ENCODE assay signal across 11 cellular contexts in the genomic region with DNA sequence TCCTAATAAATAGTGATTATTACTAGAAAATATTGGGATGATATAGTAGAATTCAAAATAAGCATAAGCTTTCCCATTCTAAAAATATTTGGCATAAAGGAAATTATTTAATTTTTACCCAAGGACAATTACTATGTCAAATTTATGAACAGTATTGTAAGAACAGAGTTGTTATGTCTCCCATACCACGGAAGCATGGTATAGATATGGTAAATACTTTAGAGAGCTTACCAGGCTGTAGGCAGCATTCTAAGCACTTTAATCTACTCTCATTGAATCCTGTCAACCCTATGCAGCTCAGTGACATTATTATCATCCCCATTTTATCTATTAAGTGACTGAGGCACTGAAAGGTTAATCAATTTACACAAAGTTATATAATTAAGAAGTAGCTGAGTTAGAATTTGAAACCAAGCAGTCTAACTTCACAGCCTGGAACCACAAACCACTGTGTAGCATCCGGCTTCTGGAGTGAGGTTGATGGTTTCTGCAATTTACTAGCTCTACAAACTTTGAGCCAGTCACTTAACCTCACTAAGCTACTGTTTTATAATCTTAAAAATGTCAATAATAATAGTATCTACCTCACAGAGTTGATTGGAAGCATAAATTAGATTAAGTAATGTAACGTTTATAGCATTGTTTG.
DNase-seq lines count a peak whose midpoint lies in the region; ATAC-seq lines count a peak whose summit lies in the region.
"Had no signal": no experiment of that assay in that cellular context is flagged by ENCODE, and none has a peak within 500 bp of the region (broad histone marks: within the 10 kb centered on the region; RNA-seq: fewer than 3 reads in every experiment).

No MANE protein-coding gene starts in this region.

- H3K4me1 Mint-ChIP-seq in activated T-helper 17 cell treated with anti-CD3 and anti-CD28 coated beads, Interleukin-2, amount 50 U/mL, for 72 hours: peaks cover 33% of the 10 kb centered on the region
- H3K4me1 Mint-ChIP-seq in stimulated activated effector memory CD8-positive, alpha-beta T cell treated with anti-CD3 and anti-CD28 coated beads, Interleukin-12 subunit alpha, Interleukin-12 subunit beta, amount 100 ng/mL, for 72 hours: peaks cover 51% of the 10 kb centered on the region
- peaks cover 22% of the 10 kb centered on the region for H3K4me1 Mint-ChIP-seq in activated T-helper 2 cell treated with anti-CD3 and anti-CD28 coated beads, Interferon-gamma antibody, Interleukin-2, Interleukin-4, amounts not matched to agents 10 μg/mL and 5 μg/mL and 100 μg/mL, durations not matched to agents 14 hours and 24 hours and 36 hours (ENCODE audit: low read depth)

- H2BK120ac ChIP-seq in mesendoderm (ENCODE audit: low read depth, low read length): no peak overlapping the region

- no peak overlapping the region for H3K18ac ChIP-seq in mesendoderm (ENCODE audit: low read length)

- no peaks in the 10 kb centered on the region for H3K79me2 ChIP-seq in mesendoderm (ENCODE audit: control insufficient read depth, insufficient read depth, low read length)

- H2BK5ac ChIP-seq in mesendoderm (ENCODE audit: low read length): no peak overlapping the region

- H2AK5ac ChIP-seq in mesendoderm (ENCODE audit: low read length): no peak overlapping the region

- H3K36me3 Mint-ChIP-seq in activated T-helper 17 cell treated with anti-CD3 and anti-CD28 coated beads, Interleukin-2, amount 50 U/mL, for 72 hours (ENCODE audit: low read depth): peaks cover 26% of the 10 kb centered on the region
- H3K36me3 Mint-ChIP-seq in stimulated activated effector memory CD8-positive, alpha-beta T cell treated with anti-CD3 and anti-CD28 coated beads, Interleukin-12 subunit alpha, Interleukin-12 subunit beta, amount 100 ng/mL, for 72 hours: peaks cover 1% of the 10 kb centered on the region
- peaks cover 31% of the 10 kb centered on the region for H3K36me3 Mint-ChIP-seq in activated T-helper 2 cell treated with anti-CD3 and anti-CD28 coated beads, Interferon-gamma antibody, Interleukin-2, Interleukin-4, amounts not matched to agents 10 μg/mL and 5 μg/mL and 100 μg/mL, durations not matched to agents 14 hours and 24 hours and 36 hours (ENCODE audit: low read depth)

- no CpG with 5 or more reads among the region's 3 CpGs for WGBS in mesendoderm (ENCODE audit: extremely low coverage, insufficient coverage, low lambda C conversion rate)

- DNase-seq in activated gamma-delta T cell treated with Interleukin-2 at 50 U/mL for 16 hours (peak; percentile 43), activated gamma-delta T cell (lab: John Stamatoyannopoulos, UW) (no peak), mesendoderm (no peak)
- DNase-seq in stimulated activated effector memory CD8-positive, alpha-beta T cell treated with anti-CD3 and anti-CD28 coated beads, Interleukin-12 subunit alpha, Interleukin-12 subunit beta, amount 100 ng/mL, for 72 hours (ENCODE audit: low spot score in 2 of 2): peak in 1 of 2 donors; percentile 25
- no peak for DNase-seq in activated T-helper 2 cell treated with anti-CD3 and anti-CD28 coated beads, Interferon-gamma antibody, Interleukin-2, Interleukin-4, amounts not matched to agents 10 μg/mL and 5 μg/mL and 100 μg/mL, durations not matched to agents 14 hours and 24 hours and 36 hours (ENCODE audit: low spot score)
- DNase-seq: gastrocnemius medialis, GOT3 had no signal

- intact Hi-C loops in activated T-helper 2 cell treated with anti-CD3 and anti-CD28 coated beads, Interferon-gamma antibody, Interleukin-2, Interleukin-4, amounts not matched to agents 10 μg/mL and 5 μg/mL and 100 μg/mL, durations not matched to agents 14 hours and 24 hours and 36 hours (cut with micrococcal nuclease): no loop called here

- H2BK15ac ChIP-seq in mesendoderm (replicated peaks; ENCODE audit: low read depth): no peak overlapping the region

- H3K4me1 ChIP-seq in mesendoderm (ENCODE audit: control insufficient read depth, low read depth, low read length): no peaks in the 10 kb centered on the region
- H3K4me1 ChIP-seq: gastrocnemius medialis had no signal

- ATAC-seq in HG03354 (IDR thresholded peaks at IDR 0.05; ENCODE audit: poor library complexity, severe bottlenecking, unreplicated experiment): peak; percentile 86
- ATAC-seq in activated T-helper 17 cell treated with anti-CD3 and anti-CD28 coated beads, Interleukin-2, amount 50 U/mL, for 72 hours (replicated peaks): peak; percentile 93
- ATAC-seq in stimulated activated effector memory CD8-positive, alpha-beta T cell treated with anti-CD3 and anti-CD28 coated beads, Interleukin-12 subunit alpha, Interleukin-12 subunit beta, amount 100 ng/mL, for 72 hours: peak; percentile 98
- no peak for ATAC-seq in GM18858 (IDR thresholded peaks at IDR 0.05; ENCODE audit: unreplicated experiment)
- ATAC-seq: gastrocnemius medialis had no signal

- no peak overlapping the region for H3K4me2 ChIP-seq in mesendoderm (ENCODE audit: low read length)

- no peaks in the 10 kb centered on the region for H3K27me3 Mint-ChIP-seq in activated T-helper 17 cell treated with anti-CD3 and anti-CD28 coated beads, Interleukin-2, amount 50 U/mL, for 72 hours
- H3K27me3 Mint-ChIP-seq in activated T-helper 2 cell treated with anti-CD3 and anti-CD28 coated beads, Interferon-gamma antibody, Interleukin-2, Interleukin-4, amounts not matched to agents 10 μg/mL and 5 μg/mL and 100 μg/mL, durations not matched to agents 14 hours and 24 hours and 36 hours (ENCODE audit: low read depth): no peaks in the 10 kb centered on the region
- H3K27me3 Mint-ChIP-seq: memory B cell had no signal

- no peak overlapping the region for H3K27ac ChIP-seq in mesendoderm (ENCODE audit: low read depth, low read length)
- H3K27ac ChIP-seq: gastrocnemius medialis had no signal

- no peaks in the 10 kb centered on the region for H3K79me1 ChIP-seq in mesendoderm (ENCODE audit: low read length)

- H3K27me3 ChIP-seq in mesendoderm (ENCODE audit: insufficient read depth, low read length, poor library complexity): no peaks in the 10 kb centered on the region
- H3K27me3 ChIP-seq: gastrocnemius medialis had no signal

- H3K4me3 Mint-ChIP-seq in activated T-helper 17 cell treated with anti-CD3 and anti-CD28 coated beads, Interleukin-2, amount 50 U/mL, for 72 hours: peak overlapping the region; percentile 47
- H3K4me3 Mint-ChIP-seq in stimulated activated effector memory CD8-positive, alpha-beta T cell treated with anti-CD3 and anti-CD28 coated beads, Interleukin-12 subunit alpha, Interleukin-12 subunit beta, amount 100 ng/mL, for 72 hours: peak overlapping the region; percentile 8
- no peak overlapping the region for H3K4me3 Mint-ChIP-seq in activated T-helper 2 cell treated with anti-CD3 and anti-CD28 coated beads, Interferon-gamma antibody, Interleukin-2, Interleukin-4, amounts not matched to agents 10 μg/mL and 5 μg/mL and 100 μg/mL, durations not matched to agents 14 hours and 24 hours and 36 hours (ENCODE audit: low read depth)
- H3K4me3 Mint-ChIP-seq: memory B cell had no signal

- H3K9me3 Mint-ChIP-seq in activated T-helper 17 cell treated with anti-CD3 and anti-CD28 coated beads, Interleukin-2, amount 50 U/mL, for 72 hours: no peaks in the 10 kb centered on the region
- no peaks in the 10 kb centered on the region for H3K9me3 Mint-ChIP-seq in stimulated activated effector memory CD8-positive, alpha-beta T cell treated with anti-CD3 and anti-CD28 coated beads, Interleukin-12 subunit alpha, Interleukin-12 subunit beta, amount 100 ng/mL, for 72 hours
- no peaks in the 10 kb centered on the region for H3K9me3 Mint-ChIP-seq in activated T-helper 2 cell treated with anti-CD3 and anti-CD28 coated beads, Interferon-gamma antibody, Interleukin-2, Interleukin-4, amounts not matched to agents 10 μg/mL and 5 μg/mL and 100 μg/mL, durations not matched to agents 14 hours and 24 hours and 36 hours
- H3K9me3 Mint-ChIP-seq: memory B cell had no signal

- no peak overlapping the region for H3K4me3 ChIP-seq in mesendoderm (ENCODE audit: low read length)
- H3K4me3 ChIP-seq: gastrocnemius medialis had no signal

- H3K9ac ChIP-seq in mesendoderm (ENCODE audit: low read length): no peak overlapping the region

- no peak overlapping the region for H3K23ac ChIP-seq in mesendoderm (ENCODE audit: low read length)

- H3K56ac ChIP-seq in mesendoderm (ENCODE audit: low read length): no peak overlapping the region

- no peak overlapping the region for H4K5ac ChIP-seq in mesendoderm (ENCODE audit: low read length)

- no peak overlapping the region for H3K4ac ChIP-seq in mesendoderm (ENCODE audit: low read depth, low read length)

- H3K36me3 ChIP-seq in mesendoderm (ENCODE audit: control insufficient read depth, insufficient read depth, low read length): no peaks in the 10 kb centered on the region
- H3K36me3 ChIP-seq: gastrocnemius medialis had no signal

- H4K8ac ChIP-seq in mesendoderm (ENCODE audit: low read depth, low read length): no peak overlapping the region

- peak overlapping the region; percentile 38 for H3K27ac Mint-ChIP-seq in activated T-helper 17 cell treated with anti-CD3 and anti-CD28 coated beads, Interleukin-2, amount 50 U/mL, for 72 hours
- H3K27ac Mint-ChIP-seq in stimulated activated effector memory CD8-positive, alpha-beta T cell treated with anti-CD3 and anti-CD28 coated beads, Interleukin-12 subunit alpha, Interleukin-12 subunit beta, amount 100 ng/mL, for 72 hours: peak overlapping the region; percentile 38
- H3K27ac Mint-ChIP-seq in activated T-helper 2 cell treated with anti-CD3 and anti-CD28 coated beads, Interferon-gamma antibody, Interleukin-2, Interleukin-4, amounts not matched to agents 10 μg/mL and 5 μg/mL and 100 μg/mL, durations not matched to agents 14 hours and 24 hours and 36 hours: no peak overlapping the region
- H3K27ac Mint-ChIP-seq: memory B cell had no signal
